ENCODE assay signal across 8 cellular contexts in the genomic region with DNA sequence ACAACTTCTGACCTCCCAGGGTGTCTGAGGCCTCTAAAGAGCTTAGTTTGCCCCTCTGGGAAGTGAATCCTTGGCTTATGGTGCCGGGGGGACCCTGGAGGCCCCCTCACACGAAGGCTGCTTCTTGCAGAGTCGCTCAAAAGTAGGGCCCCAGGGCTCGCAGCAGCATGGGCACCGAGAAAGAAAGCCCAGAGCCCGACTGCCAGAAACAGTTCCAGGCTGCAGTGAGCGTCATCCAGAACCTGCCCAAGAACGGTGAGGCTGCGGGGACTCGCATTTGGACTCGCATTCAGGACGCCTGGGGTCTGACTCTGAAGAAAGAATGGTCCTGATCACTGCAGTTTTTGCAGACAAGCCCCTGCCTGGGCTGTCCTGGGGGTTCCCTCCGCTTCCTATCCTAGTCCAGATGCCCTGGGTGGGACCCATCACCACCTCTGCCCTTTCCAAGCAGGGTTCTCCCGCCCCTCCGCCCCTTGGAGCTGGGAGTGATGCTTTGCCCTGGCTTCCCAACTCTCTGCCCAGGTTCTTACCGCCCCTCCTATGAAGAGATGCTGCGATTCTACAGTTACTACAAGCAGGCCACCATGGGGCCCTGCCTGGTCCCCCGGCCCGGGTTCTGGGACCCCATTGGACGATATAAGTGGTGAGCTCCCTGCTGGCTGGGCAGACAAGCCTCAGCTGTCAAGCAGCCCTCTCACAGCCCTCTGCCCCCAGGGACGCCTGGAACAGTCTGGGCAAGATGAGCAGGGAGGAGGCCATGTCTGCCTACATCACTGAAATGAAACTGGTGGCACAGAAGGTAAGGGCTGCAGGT. TPM values are rescaled to one million over a fixed set of nuclear protein-coding genes. Genes with fewer than 3 reads are reported as not detected.
DNase-seq lines count a peak whose midpoint lies in the region; ATAC-seq and TF ChIP-seq lines count a peak whose summit lies in the region.

No MANE protein-coding gene starts in this region.

- H3K27me3 Mint-ChIP-seq in activated CD4-positive, alpha-beta T cell treated with anti-CD3 and anti-CD28 coated beads, Interleukin-2, amount 10 ng/mL, durations not matched to agents 24 days and 14 days, result peaks cover 3% of the 10 kb centered on the region

- H3K4me1 ChIP-seq in right lobe of liver (peaks cover 0 to 36% (median 6%) of the 10 kb centered on the region in 4 donors), tibial artery (peaks cover 6 to 30% (median 19%) of the 10 kb centered on the region in 4 donors)

- TF ChIP-seq CTCF in astrocyte of the spinal cord (IDR thresholded peaks at IDR 0.05; ENCODE audit: low read depth, low read length) (no peak), right lobe of liver (IDR thresholded peaks at IDR 0.05) (no peak), tibial artery (IDR thresholded peaks at IDR 0.05) (no peak), omental fat pad (IDR thresholded peaks at IDR 0.05) (no peak)

- H3K27me3 ChIP-seq in right lobe of liver (no peaks in the 10 kb centered on the region), tibial artery (no peaks in the 10 kb centered on the region)

- intact Hi-C loops in activated CD4-positive, alpha-beta T cell treated with anti-CD3 and anti-CD28 coated beads, Interleukin-2, amount 10 ng/mL, durations not matched to agents 24 days and 14 days (cut with micrococcal nuclease), result loop anchor here (1.0 to 2.0 kb wide), 5 partner anchors 12 to 75 kb away; a partner anchor contains a TSS
- intact Hi-C loops in right lobe of liver (cut with DNase I) (loop anchor here in 1 of 2 donors (5.0 kb wide), 1 partner anchor 61 kb away; no protein-coding TSS in a partner anchor), tibial artery (cut with DNase I; ENCODE audit: low total_unique reads) (loop anchor here (2.0 kb wide), 1 partner anchor 61 kb away; no protein-coding TSS in a partner anchor)

- H3K36me3 Mint-ChIP-seq in activated CD4-positive, alpha-beta T cell treated with anti-CD3 and anti-CD28 coated beads, Interleukin-2, amount 10 ng/mL, durations not matched to agents 24 days and 14 days (ENCODE audit: low read depth), result peaks cover 8% of the 10 kb centered on the region

- peaks cover 9% of the 10 kb centered on the region for H3K4me1 Mint-ChIP-seq in activated CD4-positive, alpha-beta T cell treated with anti-CD3 and anti-CD28 coated beads, Interleukin-2, amount 10 ng/mL, durations not matched to agents 24 days and 14 days

- H3K4me3 Mint-ChIP-seq in activated CD4-positive, alpha-beta T cell treated with anti-CD3 and anti-CD28 coated beads, Interleukin-2, amount 10 ng/mL, durations not matched to agents 24 days and 14 days, result peak overlapping the region; percentile 88

- peak overlapping the region; percentile 58 for H3K4me3 ChIP-seq in astrocyte of the spinal cord (ENCODE audit: low read depth, low read length)
- H3K4me3 ChIP-seq in right lobe of liver, result peak overlapping the region; percentile 72 to 92 (median 79)
- peak overlapping the region; percentile 62 to 92 for H3K4me3 ChIP-seq in tibial artery

- TF ChIP-seq POLR2A in right lobe of liver (IDR thresholded peaks at IDR 0.05), result no peak

- H3K27ac ChIP-seq in right lobe of liver (peak overlapping the region; percentile 85 to 98 (median 89)), tibial artery (peak overlapping the region; percentile 84 to 93)

- H3K9me3 Mint-ChIP-seq in activated CD4-positive, alpha-beta T cell treated with anti-CD3 and anti-CD28 coated beads, Interleukin-2, amount 10 ng/mL, durations not matched to agents 24 days and 14 days, result no peaks in the 10 kb centered on the region

- H3K9me3 ChIP-seq in right lobe of liver (no peaks in the 10 kb centered on the region), tibial artery (no peaks in the 10 kb centered on the region)

- ATAC-seq in right lobe of liver (no peak), omental fat pad (ENCODE audit: low FRiP score) (no peak)

- in situ Hi-C loops in astrocyte of the spinal cord (cut with HindIII; ENCODE audit: low sequenced_read_pairs), result no loop called here

- no peak for DNase-seq in activated CD4-positive, alpha-beta T cell treated with anti-CD3 and anti-CD28 coated beads, Interleukin-2, amount 10 ng/mL, durations not matched to agents 24 days and 14 days
- no peak for DNase-seq in activated CD4-positive, alpha-beta T cell treated with anti-CD3 and anti-CD28 coated beads, Interleukin-2, amount 50 U/mL, for 48 hours
- no peak for DNase-seq in astrocyte of the spinal cord (ENCODE audit: low read depth, low spot score)
- peak; percentile 26 to 63 (median 54) for DNase-seq in right lobe of liver
- DNase-seq in tibial artery, result no peak
- no peak for DNase-seq in NCI-H82 treated with DMSO at 0.1 percent for 48 hours (lab: John Stamatoyannopoulos, UW; ENCODE audit: unreplicated experiment)
- no peak for DNase-seq in omental fat pad (ENCODE audit: low spot score)
- no peak for DNase-seq in 8988T

- H3K36me3 ChIP-seq in right lobe of liver, result peaks cover 0 to 10% (median 0%) of the 10 kb centered on the region in 4 donors
- peaks cover 0 to 26% (median 9%) of the 10 kb centered on the region in 3 donors for H3K36me3 ChIP-seq in tibial artery

- WGBS in right lobe of liver (ENCODE audit: insufficient coverage, low coverage, low lambda C conversion rate, missing lambda C conversion rate), result 17% methylated on average over 10 of the region's 21 CpGs

- peak overlapping the region; percentile 81 for H3K27ac Mint-ChIP-seq in activated CD4-positive, alpha-beta T cell treated with anti-CD3 and anti-CD28 coated beads, Interleukin-2, amount 10 ng/mL, durations not matched to agents 24 days and 14 days

RNA-seq across cellular contexts. Expression of a gene that starts 0.7 kb away (rescaled TPM):
- total RNA-seq in activated CD4-positive, alpha-beta T cell treated with anti-CD3 and anti-CD28 coated beads, Interleukin-2, amount 10 ng/mL, durations not matched to agents 24 days and 14 days, result 13.5 and 14.7 TPM in 2 replicates
- total RNA-seq in right lobe of liver, result 10 to 100 TPM; 24.0 to 78.9 (median 56.9) TPM
- 10 to 100 TPM in 2 of 4 donors, 1 to 10 TPM in 2; 6.4 to 23.2 (median 8.5) TPM for total RNA-seq in omental fat pad

RNA-seq across cellular contexts. Expression of a gene that starts 3.9 kb away (rescaled TPM):
- total RNA-seq in activated CD4-positive, alpha-beta T cell treated with anti-CD3 and anti-CD28 coated beads, Interleukin-2, amount 10 ng/mL, durations not matched to agents 24 days and 14 days, result 4.9 and 5.8 TPM in 2 replicates
- total RNA-seq in right lobe of liver (10 to 100 TPM in 1 of 6 experiments, 1 to 10 TPM in 5; 2.0 to 26.4 (median 3.0) TPM), omental fat pad (10 to 100 TPM; 35.4 to 68.4 (median 44.2) TPM)

RNA-seq across cellular contexts. Expression of a gene that starts 12.1 kb away (rescaled TPM):
- 47.3 and 48.0 TPM in 2 replicates for total RNA-seq in activated CD4-positive, alpha-beta T cell treated with anti-CD3 and anti-CD28 coated beads, Interleukin-2, amount 10 ng/mL, durations not matched to agents 24 days and 14 days
- total RNA-seq in right lobe of liver, result 10 to 100 TPM; 14.0 to 27.1 (median 19.6) TPM
- 10 to 100 TPM; 21.9 to 31.0 (median 24.3) TPM for total RNA-seq in omental fat pad

RNA-seq across cellular contexts. Expression of a gene that starts 25.5 kb away (rescaled TPM):
- total RNA-seq in activated CD4-positive, alpha-beta T cell treated with anti-CD3 and anti-CD28 coated beads, Interleukin-2, amount 10 ng/mL, durations not matched to agents 24 days and 14 days, result 6.7 and 7.0 TPM in 2 replicates
- total RNA-seq in right lobe of liver (10 to 100 TPM in 1 of 6 experiments, 1 to 10 TPM in 5; 2.6 to 13.5 (median 5.4) TPM), omental fat pad (1 to 10 TPM; 1.4 to 9.3 (median 3.9) TPM)

Comparison
In these comparisons a context has a peak if more than half of its experiments do, and no peak if none do; other contexts are left out.
1. DNase-seq: peak in right lobe of liver (3 of 3); none in activated CD4-positive, alpha-beta T cell treated with anti-CD3 and anti-CD28 coated beads, Interleukin-2, amount 10 ng/mL, durations not matched to agents 24 days and 14 days (single experiment), activated CD4-positive, alpha-beta T cell treated with anti-CD3 and anti-CD28 coated beads, Interleukin-2, amount 50 U/mL, for 48 hours (0 of 2), astrocyte of the spinal cord (single experiment), tibial artery (0 of 2), NCI-H82 treated with DMSO at 0.1 percent for 48 hours (single experiment), omental fat pad (single experiment) and 8988T (single experiment).
2. Peak in every context shown above with its lines, with median percentiles within 50 percentile points of each other: H3K4me3 ChIP-seq.